Comparison of ENCODE assay signal across 1 cellular context in the genomic region with DNA sequence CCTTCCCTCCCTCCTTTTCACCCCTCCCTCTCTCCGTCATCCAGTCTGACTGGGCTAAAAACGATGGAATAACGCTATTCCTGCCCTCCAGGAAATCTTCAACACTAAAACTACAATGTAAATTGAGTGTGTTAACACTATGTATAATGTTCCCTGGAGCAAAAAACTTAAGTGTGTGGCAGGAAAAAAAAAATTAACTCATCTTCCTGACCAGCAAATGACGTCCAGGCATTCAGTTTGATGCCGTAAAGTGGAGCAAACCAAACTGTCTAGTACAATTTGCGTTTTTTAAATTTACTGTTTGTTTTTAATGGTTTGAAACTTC.
TF ChIP-seq lines count a peak whose summit lies in the region.

No MANE protein-coding gene starts in this region.

TF ChIP-seq in H1, 55 proteins besides CTCF, POLR2A, EP300 and RAD21:
- no peak for TF ChIP-seq JUN (IDR thresholded peaks at IDR 0.05; ENCODE audit: low read depth, low read length)
- TF ChIP-seq TEAD4 (IDR thresholded peaks at IDR 0.05; ENCODE audit: low read depth, low read length), result no peak
- no peak for TF ChIP-seq BRCA1 (IDR thresholded peaks at IDR 0.05; ENCODE audit: low read depth, low read length)
- TF ChIP-seq CREB1 (IDR thresholded peaks at IDR 0.05), result no peak
- TF ChIP-seq HDAC2 (IDR thresholded peaks at IDR 0.05; ENCODE audit: borderline replicate concordance in 1 of 2, low read depth in 2 of 2, low read length in 2 of 2), result no peak
- no peak for TF ChIP-seq RNF2 (IDR thresholded peaks at IDR 0.05; ENCODE audit: borderline replicate concordance, low read depth, low read length, missing control alignments, poor library complexity, severe bottlenecking)
- TF ChIP-seq YY1 (IDR thresholded peaks at IDR 0.05; ENCODE audit: low read depth, low read length), result no peak
- TF ChIP-seq ASH2L (IDR thresholded peaks at IDR 0.05; ENCODE audit: low read length), result peak; percentile 15
